In genomic region chr1:25246600-25247023, GRCh38 we compare ENCODE assay signal across 8 cellular contexts. TPM values are rescaled to one million over a fixed set of nuclear protein-coding genes. Genes with fewer than 3 reads are reported as not detected.
DNase-seq lines count a peak whose midpoint lies in the region; ATAC-seq and TF ChIP-seq lines count a peak whose summit lies in the region.

No MANE protein-coding gene starts in this region.

- peak; percentile 57 for DNase-seq in NK-92 treated with Interleukin-12 subunit alpha and Interleukin-12 subunit beta, amount 100 ng/mL, for 24 hours (lab: John Stamatoyannopoulos, UW)
- DNase-seq in NK-92 (lab: John Stamatoyannopoulos, UW; ENCODE audit: unreplicated experiment): no peak
- DNase-seq in activated T-helper 1 cell treated with anti-CD3 and anti-CD28 coated beads, Interleukin-12 subunit alpha, Interleukin-12 subunit beta, Interleukin-2, Interleukin-4 antibody, amounts not matched to agents 30 ng/mL and 10 ng/mL and 1 ng/mL, durations not matched to agents 14 hours and 24 hours and 36 hours (ENCODE audit: low spot score): no peak
- DNase-seq in foreskin keratinocyte: no peak
- DNase-seq in H4 (ENCODE audit: low spot score): no peak
- no peak for DNase-seq in middle frontal gyrus (ENCODE audit: extremely low spot score, low spot score)

- H3K27me3 ChIP-seq in foreskin keratinocyte: no peaks in the 10 kb centered on the region
- no peaks in the 10 kb centered on the region for H3K27me3 ChIP-seq in rectal smooth muscle tissue (ENCODE audit: control insufficient read depth, insufficient read depth, low read length)

- peaks cover 49% of the 10 kb centered on the region for H3K36me3 Mint-ChIP-seq in activated T-helper 1 cell treated with anti-CD3 and anti-CD28 coated beads, Interleukin-12 subunit alpha, Interleukin-12 subunit beta, Interleukin-2, Interleukin-4 antibody, amounts not matched to agents 30 ng/mL and 10 ng/mL and 1 ng/mL, durations not matched to agents 14 hours and 24 hours and 36 hours (ENCODE audit: low read depth)

- H3K27me3 Mint-ChIP-seq in activated T-helper 1 cell treated with anti-CD3 and anti-CD28 coated beads, Interleukin-12 subunit alpha, Interleukin-12 subunit beta, Interleukin-2, Interleukin-4 antibody, amounts not matched to agents 30 ng/mL and 10 ng/mL and 1 ng/mL, durations not matched to agents 14 hours and 24 hours and 36 hours (ENCODE audit: insufficient read depth): peaks cover under 1% of the 10 kb centered on the region

- H3K4me3 ChIP-seq in rectal smooth muscle tissue (ENCODE audit: low read length): peak overlapping the region; percentile 100

- H3K4me3 Mint-ChIP-seq in activated T-helper 1 cell treated with anti-CD3 and anti-CD28 coated beads, Interleukin-12 subunit alpha, Interleukin-12 subunit beta, Interleukin-2, Interleukin-4 antibody, amounts not matched to agents 30 ng/mL and 10 ng/mL and 1 ng/mL, durations not matched to agents 14 hours and 24 hours and 36 hours: peak overlapping the region; percentile 92

- H3K9ac ChIP-seq in rectal smooth muscle tissue (ENCODE audit: low read length): peak overlapping the region; percentile 100

- peaks cover 55% of the 10 kb centered on the region for H3K4me1 Mint-ChIP-seq in activated T-helper 1 cell treated with anti-CD3 and anti-CD28 coated beads, Interleukin-12 subunit alpha, Interleukin-12 subunit beta, Interleukin-2, Interleukin-4 antibody, amounts not matched to agents 30 ng/mL and 10 ng/mL and 1 ng/mL, durations not matched to agents 14 hours and 24 hours and 36 hours (ENCODE audit: low read depth)

- H3K27ac Mint-ChIP-seq in activated T-helper 1 cell treated with anti-CD3 and anti-CD28 coated beads, Interleukin-12 subunit alpha, Interleukin-12 subunit beta, Interleukin-2, Interleukin-4 antibody, amounts not matched to agents 30 ng/mL and 10 ng/mL and 1 ng/mL, durations not matched to agents 14 hours and 24 hours and 36 hours: peak overlapping the region; percentile 99

- no peaks in the 10 kb centered on the region for H3K9me3 Mint-ChIP-seq in activated T-helper 1 cell treated with anti-CD3 and anti-CD28 coated beads, Interleukin-12 subunit alpha, Interleukin-12 subunit beta, Interleukin-2, Interleukin-4 antibody, amounts not matched to agents 30 ng/mL and 10 ng/mL and 1 ng/mL, durations not matched to agents 14 hours and 24 hours and 36 hours

- ATAC-seq in HG03442 (IDR thresholded peaks at IDR 0.05; ENCODE audit: unreplicated experiment) (peak; percentile 4), foreskin keratinocyte (peak; percentile 4)

- intact Hi-C loops in activated T-helper 1 cell treated with anti-CD3 and anti-CD28 coated beads, Interleukin-12 subunit alpha, Interleukin-12 subunit beta, Interleukin-2, Interleukin-4 antibody, amounts not matched to agents 30 ng/mL and 10 ng/mL and 1 ng/mL, durations not matched to agents 14 hours and 24 hours and 36 hours (cut with micrococcal nuclease): loop anchor here (1.0 to 10.0 kb wide), 12 partner anchors 7 to 1988 kb away; partner anchors contain the start of genes MACO1, PAFAH2, RCAN3 and SRRM1

- peaks cover 16% of the 10 kb centered on the region for H3K36me3 ChIP-seq in rectal smooth muscle tissue (ENCODE audit: control insufficient read depth, insufficient read depth, low read length)

- TF ChIP-seq CTCF in foreskin keratinocyte (conservative IDR thresholded peaks at IDR 0.05): peak; percentile 4

- H3K27ac ChIP-seq in foreskin keratinocyte: peak overlapping the region; percentile 86
- H3K27ac ChIP-seq in rectal smooth muscle tissue (ENCODE audit: low read depth, low read length): peak overlapping the region; percentile 100

- H3K4me1 ChIP-seq in foreskin keratinocyte: no peaks in the 10 kb centered on the region
- peaks cover 10% of the 10 kb centered on the region for H3K4me1 ChIP-seq in rectal smooth muscle tissue (ENCODE audit: control insufficient read depth, insufficient read depth, low read length)

RNA-seq across cellular contexts. Expression of gene RSRP1, which starts 0.6 kb away (rescaled TPM):
- total RNA-seq in activated T-helper 1 cell treated with anti-CD3 and anti-CD28 coated beads, Interleukin-12 subunit alpha, Interleukin-12 subunit beta, Interleukin-2, Interleukin-4 antibody, amounts not matched to agents 30 ng/mL and 10 ng/mL and 1 ng/mL, durations not matched to agents 14 hours and 24 hours and 36 hours: 123 and 129 TPM in 2 replicates
- total RNA-seq in foreskin keratinocyte: 31.4 and 32.8 TPM in 2 replicates
- 23.8 TPM in 2 replicates for polyA plus RNA-seq in foreskin keratinocyte
- 23.1 and 31.2 TPM in 2 replicates for total RNA-seq in H4 (2014; rRNA removed; shearing (Covaris generic))

RNA-seq across cellular contexts. Expression of gene SYF2, which starts 14.3 kb away (rescaled TPM):
- total RNA-seq in activated T-helper 1 cell treated with anti-CD3 and anti-CD28 coated beads, Interleukin-12 subunit alpha, Interleukin-12 subunit beta, Interleukin-2, Interleukin-4 antibody, amounts not matched to agents 30 ng/mL and 10 ng/mL and 1 ng/mL, durations not matched to agents 14 hours and 24 hours and 36 hours: 40.7 and 41.4 TPM in 2 replicates
- 30.8 and 32.4 TPM in 2 replicates for total RNA-seq in foreskin keratinocyte
- 32.6 and 33.7 TPM in 2 replicates for polyA plus RNA-seq in foreskin keratinocyte
- total RNA-seq in H4 (2014; rRNA removed; shearing (Covaris generic)): 45.7 and 46.9 TPM in 2 replicates

RNA-seq across cellular contexts. Expression of gene RHD, which starts 25.7 kb away (rescaled TPM):
- total RNA-seq in activated T-helper 1 cell treated with anti-CD3 and anti-CD28 coated beads, Interleukin-12 subunit alpha, Interleukin-12 subunit beta, Interleukin-2, Interleukin-4 antibody, amounts not matched to agents 30 ng/mL and 10 ng/mL and 1 ng/mL, durations not matched to agents 14 hours and 24 hours and 36 hours: not detected in 2 replicates
- not detected in 2 replicates for total RNA-seq in foreskin keratinocyte
- not detected in 2 replicates for polyA plus RNA-seq in foreskin keratinocyte
- total RNA-seq in H4 (2014; rRNA removed; shearing (Covaris generic)): not detected in 2 replicates
